ENCODE assay signal across 15 cellular contexts in genomic region chr15:31358163-31358562, GRCh38. TPM values are rescaled to one million over a fixed set of nuclear protein-coding genes. Genes with fewer than 3 reads are reported as not detected.
DNase-seq lines count a peak whose midpoint lies in the region; ATAC-seq, FAIRE-seq and TF ChIP-seq lines count a peak whose summit lies in the region.
"Had no signal": no experiment of that assay in that cellular context is flagged by ENCODE, and none has a peak within 500 bp of the region (broad histone marks: within the 10 kb centered on the region; RNA-seq: fewer than 3 reads in every experiment).

No MANE protein-coding gene starts in this region.

- H3K4me3 ChIP-seq in CD4-positive, CD25-positive, alpha-beta regulatory T cell (ENCODE audit: low read depth, low read length): peak overlapping the region; percentile 65
- H3K4me3 ChIP-seq in osteoblast (ENCODE audit: insufficient read depth, low read length): no peak overlapping the region
- H3K4me3 ChIP-seq in ascending aorta: no peak overlapping the region
- H3K4me3 ChIP-seq: colonic mucosa had no signal

- peaks cover 98% of the 10 kb centered on the region for H3K79me2 ChIP-seq in osteoblast (ENCODE audit: insufficient read depth, low read length)

- no peaks in the 10 kb centered on the region for H3K9me3 ChIP-seq in CD4-positive, CD25-positive, alpha-beta regulatory T cell (ENCODE audit: control insufficient read depth in 2 of 2, low read length in 2 of 2)
- H3K9me3 ChIP-seq in osteoblast (ENCODE audit: low read depth, low read length) (no peaks in the 10 kb centered on the region), ascending aorta (no peaks in the 10 kb centered on the region)
- H3K9me3 ChIP-seq: colonic mucosa had no signal

- H3K4me2 ChIP-seq in osteoblast (ENCODE audit: insufficient read depth, low read length): no peak overlapping the region

- peaks cover 15% of the 10 kb centered on the region for H3K36me3 ChIP-seq in CD4-positive, CD25-positive, alpha-beta regulatory T cell (ENCODE audit: control insufficient read depth, insufficient read depth, low read length)
- H3K36me3 ChIP-seq in osteoblast (ENCODE audit: insufficient read depth, low read length) (peaks cover 16% of the 10 kb centered on the region), ascending aorta (peaks cover 0 to 12% of the 10 kb centered on the region in 2 donors)
- H3K36me3 ChIP-seq: colonic mucosa had no signal

- H3K27ac Mint-ChIP-seq in CD4-positive, CD25-positive, alpha-beta regulatory T cell: peak overlapping the region; percentile 92 to 99 (median 94)
- H3K27ac Mint-ChIP-seq in IgD-negative memory B cell (peak overlapping the region; percentile 83 to 96 (median 91)), osteocyte (ENCODE audit: unreplicated experiment) (no peak overlapping the region)

- ATAC-seq in CD4-positive, CD25-positive, alpha-beta regulatory T cell (ENCODE audit: low read depth in 2 of 2): no peak

- H3K27ac ChIP-seq in CD4-positive, CD25-positive, alpha-beta regulatory T cell (ENCODE audit: insufficient read depth, low read length, poor library complexity, severe bottlenecking): peak overlapping the region; percentile 98
- H3K27ac ChIP-seq in angular gyrus (ENCODE audit: low read depth, low read length) (peak overlapping the region; percentile 27), osteoblast (ENCODE audit: low read depth, low read length) (no peak overlapping the region), ascending aorta (no peak overlapping the region)
- H3K27ac ChIP-seq: VCaP had no signal

- no peak for FAIRE-seq in frontal cortex (lab: Jason Lieb, UNC)

- H3K4me1 ChIP-seq in CD4-positive, CD25-positive, alpha-beta regulatory T cell (ENCODE audit: control insufficient read depth, insufficient read depth, low read length, poor library complexity, severe bottlenecking): peaks cover 100% of the 10 kb centered on the region
- peaks cover 22% of the 10 kb centered on the region for H3K4me1 ChIP-seq in osteoblast (ENCODE audit: insufficient read depth, low read length)
- H3K4me1 ChIP-seq in ascending aorta: peaks cover 6 to 44% of the 10 kb centered on the region in 2 donors

- H3K4me3 Mint-ChIP-seq in CD4-positive, CD25-positive, alpha-beta regulatory T cell: peak overlapping the region; percentile 83 to 94 (median 88)
- peak overlapping the region in 3 of 4 donors; percentile 77 to 85 (median 83) for H3K4me3 Mint-ChIP-seq in IgD-negative memory B cell
- no peak overlapping the region for H3K4me3 Mint-ChIP-seq in osteocyte (ENCODE audit: unreplicated experiment)

- H3K36me3 Mint-ChIP-seq in CD4-positive, CD25-positive, alpha-beta regulatory T cell: peaks cover 34% of the 10 kb centered on the region
- peaks cover 12% of the 10 kb centered on the region for H3K36me3 Mint-ChIP-seq in IgD-negative memory B cell
- H3K36me3 Mint-ChIP-seq in osteocyte (ENCODE audit: unreplicated experiment): peaks cover 3% of the 10 kb centered on the region

- intact Hi-C loops in ascending aorta (cut with DNase I): no loop called here

- H2AFZ ChIP-seq in osteoblast (ENCODE audit: low read length): no peak overlapping the region

- peaks cover 16 to 100% (median 75%) of the 10 kb centered on the region in 4 donors for H3K4me1 Mint-ChIP-seq in CD4-positive, CD25-positive, alpha-beta regulatory T cell
- H3K4me1 Mint-ChIP-seq in IgD-negative memory B cell: peaks cover 60 to 89% (median 71%) of the 10 kb centered on the region in 3 donors
- H3K4me1 Mint-ChIP-seq in osteocyte (ENCODE audit: unreplicated experiment): peaks cover 62% of the 10 kb centered on the region

- peaks cover 0 to 2% (median 0%) of the 10 kb centered on the region in 7 donors for H3K9me3 Mint-ChIP-seq in CD4-positive, CD25-positive, alpha-beta regulatory T cell
- H3K9me3 Mint-ChIP-seq in IgD-negative memory B cell (no peaks in the 10 kb centered on the region), osteocyte (ENCODE audit: unreplicated experiment) (no peaks in the 10 kb centered on the region)

- no peaks in the 10 kb centered on the region for H3K27me3 Mint-ChIP-seq in CD4-positive, CD25-positive, alpha-beta regulatory T cell
- no peaks in the 10 kb centered on the region for H3K27me3 Mint-ChIP-seq in IgD-negative memory B cell
- no peaks in the 10 kb centered on the region for H3K27me3 Mint-ChIP-seq in osteocyte (ENCODE audit: unreplicated experiment)

- TF ChIP-seq CTCF in osteoblast (IDR thresholded peaks at IDR 0.05; ENCODE audit: extremely low read depth, low read depth, low read length) (no peak), ascending aorta (IDR thresholded peaks at IDR 0.05) (no peak), osteocyte (IDR thresholded peaks at IDR 0.05) (no peak)

- H4K20me1 ChIP-seq in osteoblast (ENCODE audit: insufficient read depth, low read length): peaks cover 66% of the 10 kb centered on the region

- H3K27me3 ChIP-seq in CD4-positive, CD25-positive, alpha-beta regulatory T cell (ENCODE audit: control insufficient read depth, insufficient read depth, low read length): no peaks in the 10 kb centered on the region
- H3K27me3 ChIP-seq in osteoblast (ENCODE audit: insufficient read depth, low read length) (no peaks in the 10 kb centered on the region), ascending aorta (no peaks in the 10 kb centered on the region)
- H3K27me3 ChIP-seq: colonic mucosa had no signal

- no peak for DNase-seq in CD4-positive, CD25-positive, alpha-beta regulatory T cell
- peak; percentile 65 for DNase-seq in osteoblast (ENCODE audit: insufficient read length, low spot score, missing footprints)
- DNase-seq in frontal cortex (ENCODE audit: low spot score in 2 of 2): no peak
- no peak for DNase-seq in putamen (ENCODE audit: low spot score)
- DNase-seq in ascending aorta (ENCODE audit: low spot score in 2 of 2): no peak
- no peak for DNase-seq in osteocyte (ENCODE audit: extremely low spot score, unreplicated experiment)
- DNase-seq: activated effector memory CD4-positive, alpha-beta T cell treated with anti-CD3 and anti-CD28 coated beads, Interleukin-2, amount 50 U/mL, for 16 hours; colonic mucosa; COR-L47; NCI-H146; NCI-H748 treated with DMSO at 0.1 percent for 48 hours; stimulated activated CD4-positive, alpha-beta T cell treated with anti-CD3 and anti-CD28 coated beads, Interleukin-4, amount 100 ng/mL, for 24 hours had no signal

RNA-seq across cellular contexts. Expression of gene KLF13, which starts 31.5 kb away (rescaled TPM):
- total RNA-seq in CD4-positive, CD25-positive, alpha-beta regulatory T cell: 227 TPM
- polyA plus RNA-seq in CD4-positive, CD25-positive, alpha-beta regulatory T cell: 10 to 100 TPM; 36.3 to 52.1 (median 47.7) TPM
- 81.4 TPM for polyA plus RNA-seq in IgD-negative memory B cell
- total RNA-seq in osteoblast (53.3 and 58.6 TPM in 2 replicates), frontal cortex (45.2 TPM), ascending aorta (235 TPM), osteocyte (54.5 and 57.7 TPM in 2 replicates)

Comparison
In these comparisons a context has a peak if more than half of its experiments do, and no peak if none do; other contexts are left out.
1. H3K27ac ChIP-seq: peak in CD4-positive, CD25-positive, alpha-beta regulatory T cell (single experiment) and angular gyrus (single experiment); none in osteoblast (single experiment) and ascending aorta (0 of 2).